In genomic region chr4:7831858-7832257, GRCh38 we compare ENCODE assay signal across 13 cellular contexts.
A peak's percentile ranks its signal among the peaks of the same experiment; 100 is the strongest.
DNase-seq lines count a peak whose midpoint lies in the region; ATAC-seq and TF ChIP-seq lines count a peak whose summit lies in the region.
"Had no signal": no experiment of that assay in that cellular context is flagged by ENCODE, and none has a peak within 500 bp of the region (broad histone marks: within the 10 kb centered on the region; RNA-seq: fewer than 3 reads in every experiment).

No MANE protein-coding gene starts in this region.

- no peak for DNase-seq in activated CD4-positive, alpha-beta T cell treated with anti-CD3 and anti-CD28 coated beads for 36 hours
- DNase-seq in activated CD4-positive, alpha-beta T cell treated with anti-CD3 and anti-CD28 coated beads, Interleukin-2, amount 50 U/mL, for 4 hours: no peak
- DNase-seq in Panc1 (ENCODE audit: low read depth, low spot score): no peak
- no peak for DNase-seq in esophagus squamous epithelium (lab: John Stamatoyannopoulos, UW)
- DNase-seq in AG20443 (ENCODE audit: low spot score): no peak
- no peak for DNase-seq in NK-92 treated with Interleukin-12 subunit alpha and Interleukin-12 subunit beta, amount 100 ng/mL, for 24 hours (lab: John Stamatoyannopoulos, UW)
- DNase-seq: 8988T, NCI-H1436 treated with DMSO at 0.1 percent for 48 hours had no signal

- H3K27me3 Mint-ChIP-seq in activated CD4-positive, alpha-beta T cell treated with anti-CD3 and anti-CD28 coated beads for 36 hours: no peaks in the 10 kb centered on the region

- CTCF ChIA-PET in activated CD4-positive, alpha-beta T cell treated with anti-CD3 and anti-CD28 coated beads for 36 hours (lab: Charles Lee): interaction anchor here (0.6 to 1.7 kb wide), 8 partner anchors 10 to 157 kb away, joined by 3 to 10 read pairs (median 4); no protein-coding TSS in a partner anchor
- CTCF ChIA-PET in Panc1 (lab: Charles Lee): interaction anchor here (0.7 kb wide), 1 partner anchor 11 kb away, joined by 4 read pairs; no protein-coding TSS in a partner anchor

- peak; percentile 9 for ATAC-seq in activated CD4-positive, alpha-beta T cell treated with anti-CD3 and anti-CD28 coated beads for 36 hours
- ATAC-seq in Panc1 (0 out of 2 replicates have a peak, but pooled peaks have one; percentile 18), HG02884 (IDR thresholded peaks at IDR 0.05; ENCODE audit: unreplicated experiment) (no peak)

- POLR2A ChIA-PET in activated CD4-positive, alpha-beta T cell treated with anti-CD3 and anti-CD28 coated beads for 36 hours (lab: Charles Lee): interaction anchor here (1.0 kb wide), 1 partner anchor 23 kb away, joined by 4 read pairs; no protein-coding TSS in a partner anchor
- POLR2A ChIA-PET in Panc1 (lab: Charles Lee): no interaction called here

- peaks cover 55% of the 10 kb centered on the region for H3K4me1 Mint-ChIP-seq in activated CD4-positive, alpha-beta T cell treated with anti-CD3 and anti-CD28 coated beads for 36 hours

- in situ Hi-C loops in Panc1 (cut with HindIII; ENCODE audit: low pct_unique_long_range_greater_than_20kb, low sequenced_read_pairs): no loop called here

- H3K36me3 Mint-ChIP-seq in activated CD4-positive, alpha-beta T cell treated with anti-CD3 and anti-CD28 coated beads for 36 hours (ENCODE audit: low read depth): peaks cover 38% of the 10 kb centered on the region

- H3K27ac ChIP-seq in Panc1 (ENCODE audit: low read length) (no peak overlapping the region), esophagus squamous epithelium (peak overlapping the region in 3 of 4 donors; percentile 53 to 86 (median 74)), skin epidermis (peak overlapping the region in 12 of 21 experiments; percentile 15 to 88 (median 38))

- TF ChIP-seq POLR2A in esophagus squamous epithelium (IDR thresholded peaks at IDR 0.05): no peak

- H3K4me3 ChIP-seq in Panc1 (ENCODE audit: low read depth in 2 of 2, low read length in 2 of 2) (no peak overlapping the region), esophagus squamous epithelium (no peak overlapping the region), skin epidermis (no peak overlapping the region)
- H3K4me3 ChIP-seq: GM12878, lung, tibial nerve had no signal

- H3K4me3 Mint-ChIP-seq in activated CD4-positive, alpha-beta T cell treated with anti-CD3 and anti-CD28 coated beads for 36 hours: no peak overlapping the region

- H3K27ac Mint-ChIP-seq in activated CD4-positive, alpha-beta T cell treated with anti-CD3 and anti-CD28 coated beads for 36 hours: peak overlapping the region; percentile 69

- H3K9me3 ChIP-seq in Panc1 (ENCODE audit: control insufficient read depth, insufficient read depth, low read depth, low read length) (no peaks in the 10 kb centered on the region), esophagus squamous epithelium (no peaks in the 10 kb centered on the region)
- H3K9me3 ChIP-seq: tibial nerve had no signal

- 87 to 94% methylated on average over 7 of the region's 7 CpGs for WGBS in esophagus squamous epithelium, 2 donors

- H3K9me3 Mint-ChIP-seq in activated CD4-positive, alpha-beta T cell treated with anti-CD3 and anti-CD28 coated beads for 36 hours (ENCODE audit: low read depth): no peaks in the 10 kb centered on the region

- TF ChIP-seq CTCF in Panc1 (IDR thresholded peaks at IDR 0.05): no peak
- TF ChIP-seq CTCF in esophagus squamous epithelium (IDR thresholded peaks at IDR 0.05): no peak

- H3K36me3 ChIP-seq in Panc1 (ENCODE audit: control insufficient read depth, insufficient read depth, low read length) (peaks cover 28% of the 10 kb centered on the region; the same call in 1 of the 2 replicates), esophagus squamous epithelium (peaks cover 0 to 62% (median 0%) of the 10 kb centered on the region in 3 donors)

- intact Hi-C loops in activated CD4-positive, alpha-beta T cell treated with anti-CD3 and anti-CD28 coated beads for 36 hours (cut with DNase I, micrococcal nuclease): loop anchor here in 1 of 2 experiments (1.0 kb wide), 2 partner anchors 23 to 36 kb away; no protein-coding TSS in a partner anchor
- intact Hi-C loops in Panc1 (cut with micrococcal nuclease; ENCODE audit: unreplicated experiment): no loop called here
- intact Hi-C loops in esophagus squamous epithelium (cut with DNase I): no loop called here

- H3K27me3 ChIP-seq in Panc1 (ENCODE audit: control insufficient read depth, insufficient read depth, low read length) (no peaks in the 10 kb centered on the region), esophagus squamous epithelium (no peaks in the 10 kb centered on the region)
- H3K27me3 ChIP-seq: tibial nerve had no signal

- BruUV-seq in Panc1 (replicated peaks; lab: Mats Ljungman, UMichigan): no TSS peak

- H3K4me1 ChIP-seq in Panc1 (ENCODE audit: control insufficient read depth, insufficient read depth, low read length): peaks cover 4% of the 10 kb centered on the region; the same call in 1 of the 2 replicates
- H3K4me1 ChIP-seq in esophagus squamous epithelium: peaks cover 0 to 41% (median 3%) of the 10 kb centered on the region in 3 donors
